Comparison of ENCODE assay signal across 18 cellular contexts in genomic region chr22:19423906-19424500, GRCh38. TPM values are rescaled to one million over a fixed set of nuclear protein-coding genes. Genes with fewer than 3 reads are reported as not detected.
A peak's percentile ranks its signal among the peaks of the same experiment; 100 is the strongest.
DNase-seq lines count a peak whose midpoint lies in the region; ATAC-seq and TF ChIP-seq lines count a peak whose summit lies in the region.
"Had no signal": no experiment of that assay in that cellular context is flagged by ENCODE, and none has a peak within 500 bp of the region (broad histone marks: within the 10 kb centered on the region; RNA-seq: fewer than 3 reads in every experiment).

No MANE protein-coding gene starts in this region.

- H3K27me3 Mint-ChIP-seq in activated CD4-positive, alpha-beta T cell treated with anti-CD3 and anti-CD28 coated beads for 36 hours, result no peaks in the 10 kb centered on the region
- H3K27me3 Mint-ChIP-seq in HFFc6 (ENCODE audit: insufficient read depth), result no peaks in the 10 kb centered on the region; the same call in 1 of the 2 replicates
- H3K27me3 Mint-ChIP-seq in central memory CD8-positive, alpha-beta T cell, result no peaks in the 10 kb centered on the region
- no peaks in the 10 kb centered on the region for H3K27me3 Mint-ChIP-seq in osteocyte (ENCODE audit: unreplicated experiment)

- peaks cover 76% of the 10 kb centered on the region for H3K4me1 Mint-ChIP-seq in activated CD4-positive, alpha-beta T cell treated with anti-CD3 and anti-CD28 coated beads for 36 hours
- H3K4me1 Mint-ChIP-seq in HFFc6 (ENCODE audit: low read depth) (peaks cover 57% of the 10 kb centered on the region), osteocyte (ENCODE audit: unreplicated experiment) (peaks cover 26% of the 10 kb centered on the region)
- peaks cover 72% of the 10 kb centered on the region for H3K4me1 Mint-ChIP-seq in central memory CD8-positive, alpha-beta T cell

- peaks cover 14% of the 10 kb centered on the region for H3K36me3 Mint-ChIP-seq in activated CD4-positive, alpha-beta T cell treated with anti-CD3 and anti-CD28 coated beads for 36 hours (ENCODE audit: low read depth)
- H3K36me3 Mint-ChIP-seq in HFFc6 (ENCODE audit: low read depth) (peaks cover 25% of the 10 kb centered on the region; the same call in 1 of the 2 replicates), osteocyte (ENCODE audit: unreplicated experiment) (peaks cover 4% of the 10 kb centered on the region)
- H3K36me3 Mint-ChIP-seq in central memory CD8-positive, alpha-beta T cell (ENCODE audit: insufficient read depth), result peaks cover 21% of the 10 kb centered on the region

- no peak for DNase-seq in activated CD4-positive, alpha-beta T cell treated with anti-CD3 and anti-CD28 coated beads for 36 hours
- no peak for DNase-seq in activated CD4-positive, alpha-beta T cell treated with anti-CD3 and anti-CD28 coated beads, Interleukin-2, amount 50 U/mL, for 1 hour
- DNase-seq in HFFc6, result no peak
- DNase-seq in central memory CD8-positive, alpha-beta T cell (ENCODE audit: low spot score in 2 of 2), result no peak
- no peak for DNase-seq in osteocyte (ENCODE audit: extremely low spot score, unreplicated experiment)
- no peak for DNase-seq in COLO668 (lab: John Stamatoyannopoulos, UW; ENCODE audit: unreplicated experiment)
- DNase-seq: activated gamma-delta T cell; BE2C; heart left ventricle; NCI-H1105 treated with DMSO at 0.1 percent for 48 hours; NCI-H526 treated with DMSO at 0.1 percent for 48 hours; SHP77 treated with DMSO at 0.1 percent for 48 hours; stimulated activated CD8-positive, alpha-beta memory T cell treated with anti-CD3 and anti-CD28 coated beads, Interleukin-4, amount 100 ng/mL, for 48 hours; substantia nigra; WERI-Rb-1 had no signal

- ATAC-seq in activated CD4-positive, alpha-beta T cell treated with anti-CD3 and anti-CD28 coated beads for 36 hours, result no peak
- ATAC-seq in central memory CD8-positive, alpha-beta T cell (replicated peaks; ENCODE audit: extremely low read depth, poor library complexity, severe bottlenecking), result no peak
- ATAC-seq in HG03095 (IDR thresholded peaks at IDR 0.05; ENCODE audit: unreplicated experiment) (no peak), HG03439 (IDR thresholded peaks at IDR 0.05; ENCODE audit: unreplicated experiment) (no peak)
- ATAC-seq: heart left ventricle had no signal

- H3K9me3 Mint-ChIP-seq in activated CD4-positive, alpha-beta T cell treated with anti-CD3 and anti-CD28 coated beads for 36 hours (ENCODE audit: low read depth), result no peaks in the 10 kb centered on the region
- H3K9me3 Mint-ChIP-seq in HFFc6 (no peaks in the 10 kb centered on the region), osteocyte (ENCODE audit: unreplicated experiment) (no peaks in the 10 kb centered on the region)
- no peaks in the 10 kb centered on the region for H3K9me3 Mint-ChIP-seq in central memory CD8-positive, alpha-beta T cell

- H3K27ac Mint-ChIP-seq in activated CD4-positive, alpha-beta T cell treated with anti-CD3 and anti-CD28 coated beads for 36 hours, result peak overlapping the region; percentile 71
- H3K27ac Mint-ChIP-seq in HFFc6 (0 out of 2 replicates have a peak overlapping the region, but pooled peaks have one; percentile 19), osteocyte (ENCODE audit: unreplicated experiment) (peak overlapping the region; percentile 13)
- H3K27ac Mint-ChIP-seq in central memory CD8-positive, alpha-beta T cell (ENCODE audit: low read depth), result peak overlapping the region; percentile 94

- no peak overlapping the region for H3K4me3 Mint-ChIP-seq in activated CD4-positive, alpha-beta T cell treated with anti-CD3 and anti-CD28 coated beads for 36 hours
- no peak overlapping the region for H3K4me3 Mint-ChIP-seq in HFFc6
- no peak overlapping the region for H3K4me3 Mint-ChIP-seq in central memory CD8-positive, alpha-beta T cell
- no peak overlapping the region for H3K4me3 Mint-ChIP-seq in osteocyte (ENCODE audit: unreplicated experiment)

- CTCF ChIA-PET in activated CD4-positive, alpha-beta T cell treated with anti-CD3 and anti-CD28 coated beads for 36 hours (lab: Charles Lee), result interaction anchor here (0.8 to 1.5 kb wide), 2 partner anchors 22 to 310 kb away, joined by 3 to 6 read pairs; no protein-coding TSS in a partner anchor

- POLR2A ChIA-PET in activated CD4-positive, alpha-beta T cell treated with anti-CD3 and anti-CD28 coated beads for 36 hours (lab: Charles Lee), result interaction anchor here (0.6 kb wide), 1 partner anchor 8 kb away, joined by 3 read pairs; the partner anchor contains the start of gene HIRA

- intact Hi-C loops in activated CD4-positive, alpha-beta T cell treated with anti-CD3 and anti-CD28 coated beads for 36 hours (cut with DNase I, micrococcal nuclease), result no loop called here

- TF ChIP-seq CTCF in HFFc6 (IDR thresholded peaks at IDR 0.05) (no peak), osteocyte (IDR thresholded peaks at IDR 0.05) (no peak)

RNA-seq across cellular contexts. Expression of gene HIRA, which starts 7.5 kb away (rescaled TPM):
- total RNA-seq in activated CD4-positive, alpha-beta T cell treated with anti-CD3 and anti-CD28 coated beads for 36 hours, result 10 to 100 TPM; 25.5 to 31.2 TPM
- total RNA-seq in HFFc6 (2021; fragmentation: NEBNext Ultra II Directional; extraction: Animal tissue kit (Norgen Biotek cat#: 25700)), result 10 to 100 TPM; 26.6 to 30.8 (median 27.4) TPM
- total RNA-seq in osteocyte, result 33.2 and 33.8 TPM in 2 replicates

RNA-seq across cellular contexts. Expression of gene MRPL40, which starts 8.3 kb away (rescaled TPM):
- total RNA-seq in activated CD4-positive, alpha-beta T cell treated with anti-CD3 and anti-CD28 coated beads for 36 hours, result 10 to 100 TPM; 34.1 to 34.4 TPM
- 10 to 100 TPM; 44.6 to 52.6 (median 47.5) TPM for total RNA-seq in HFFc6 (2021; fragmentation: NEBNext Ultra II Directional; extraction: Animal tissue kit (Norgen Biotek cat#: 25700))
- total RNA-seq in osteocyte, result 24.2 and 29.6 TPM in 2 replicates

RNA-seq across cellular contexts. Expression of gene C22orf39, which starts 23.5 kb away (rescaled TPM):
- 10 to 100 TPM; 21.9 to 22.2 TPM for total RNA-seq in activated CD4-positive, alpha-beta T cell treated with anti-CD3 and anti-CD28 coated beads for 36 hours
- 10 to 100 TPM; 11.2 to 12.7 (median 12.2) TPM for total RNA-seq in HFFc6 (2021; fragmentation: NEBNext Ultra II Directional; extraction: Animal tissue kit (Norgen Biotek cat#: 25700))
- 29.0 and 30.1 TPM in 2 replicates for total RNA-seq in osteocyte

RNA-seq across cellular contexts. Expression of gene UFD1, which starts 55.0 kb away (rescaled TPM):
- total RNA-seq in activated CD4-positive, alpha-beta T cell treated with anti-CD3 and anti-CD28 coated beads for 36 hours, result 100 to 1,000 TPM in 1 of 2 experiments, 10 to 100 TPM in 1; 78.4 to 109 TPM
- total RNA-seq in HFFc6 (2021; fragmentation: NEBNext Ultra II Directional; extraction: Animal tissue kit (Norgen Biotek cat#: 25700)), result 100 to 1,000 TPM in 4 of 6 experiments, 10 to 100 TPM in 2; 94.9 to 134 (median 113) TPM
- total RNA-seq in osteocyte, result 72.5 and 74.9 TPM in 2 replicates

RNA-seq across cellular contexts. Expression of gene CDC45, which starts 55.7 kb away (rescaled TPM):
- total RNA-seq in activated CD4-positive, alpha-beta T cell treated with anti-CD3 and anti-CD28 coated beads for 36 hours, result 100 to 1,000 TPM; 103 to 111 TPM
- total RNA-seq in HFFc6 (2021; fragmentation: NEBNext Ultra II Directional; extraction: Animal tissue kit (Norgen Biotek cat#: 25700)), result 10 to 100 TPM in 5 of 6 experiments, 1 to 10 TPM in 1; 8.8 to 17.4 (median 16.2) TPM
- total RNA-seq in osteocyte, result 3.0 and 3.7 TPM in 2 replicates
- total RNA-seq: ascending aorta had no signal

Comparison
In these comparisons a context has a peak if more than half of its experiments do, and no peak if none do; other contexts are left out.
1. H3K27ac Mint-ChIP-seq: peak in every context shown above with its lines; median percentile 94 in central memory CD8-positive, alpha-beta T cell; 71 in activated CD4-positive, alpha-beta T cell treated with anti-CD3 and anti-CD28 coated beads for 36 hours; 19 in HFFc6; 13 in osteocyte.